In genomic region chr17:38748329-38749221, GRCh38 we compare ENCODE assay signal across 8 cellular contexts. TPM values are rescaled to one million over a fixed set of nuclear protein-coding genes. Genes with fewer than 3 reads are reported as not detected.
DNase-seq lines count a peak whose midpoint lies in the region; ATAC-seq and TF ChIP-seq lines count a peak whose summit lies in the region.

TSS of gene PCGF2 (minus strand) at chr17:38748336. CDS start at chr17:38740402, 7,934 bp downstream.

- H3K9me3 ChIP-seq in DND-41 (ENCODE audit: insufficient read depth, low read length, severe bottlenecking) (no peaks in the 10 kb centered on the region), endocrine pancreas (ENCODE audit: control insufficient read depth, low read length) (no peaks in the 10 kb centered on the region), lung (ENCODE audit: control insufficient read depth in 2 of 2, insufficient read depth in 1 of 2, low read length in 1 of 2) (no peaks in the 10 kb centered on the region), suprapubic skin (no peaks in the 10 kb centered on the region)

- peak within 1 kb of the TSS; percentile 85 for H3K27ac ChIP-seq in DND-41 (ENCODE audit: low read length)
- H3K27ac ChIP-seq in lung (ENCODE audit: low read depth in 1 of 2, low read length in 1 of 2), result peak within 1 kb of the TSS; percentile 92 to 94
- H3K27ac ChIP-seq in suprapubic skin, result peak within 1 kb of the TSS; percentile 92

- H3K27me3 ChIP-seq in DND-41 (ENCODE audit: insufficient read depth, low read length, poor library complexity) (no peaks in the 10 kb centered on the region), endocrine pancreas (ENCODE audit: control insufficient read depth, insufficient read depth, low read length) (no peaks in the 10 kb centered on the region), lung (ENCODE audit: control insufficient read depth, insufficient read depth) (no peaks in the 10 kb centered on the region), suprapubic skin (no peaks in the 10 kb centered on the region)

- no peak for TF ChIP-seq CTCF in DND-41 (IDR thresholded peaks at IDR 0.05; ENCODE audit: borderline replicate concordance, extremely low read depth, low read length, poor library complexity, severe bottlenecking)
- no peak for TF ChIP-seq CTCF in lung (IDR thresholded peaks at IDR 0.05; ENCODE audit: control extremely low read depth, extremely low read depth)
- no peak for TF ChIP-seq CTCF in suprapubic skin (IDR thresholded peaks at IDR 0.05)

- H3K36me3 ChIP-seq in DND-41 (ENCODE audit: insufficient read depth, low read length) (peaks cover 5% of the 10 kb centered on the region), endocrine pancreas (ENCODE audit: control insufficient read depth, insufficient read depth, low read length) (no peaks in the 10 kb centered on the region), lung (ENCODE audit: control insufficient read depth in 2 of 2, insufficient read depth in 2 of 2, low read length in 2 of 2) (no peaks in the 10 kb centered on the region), suprapubic skin (no peaks in the 10 kb centered on the region)

- WGBS in lung, 2 donors, result 1% methylated on average over 62 to 66 of the region's 66 CpGs
- 0% methylated on average over 44 of the region's 66 CpGs for WGBS in suprapubic skin

- H3K4me1 ChIP-seq in DND-41 (ENCODE audit: insufficient read depth, low read length) (peaks cover 58% of the 10 kb centered on the region), endocrine pancreas (ENCODE audit: control insufficient read depth, insufficient read depth, low read length) (no peaks in the 10 kb centered on the region), lung (ENCODE audit: control insufficient read depth in 2 of 2, insufficient read depth in 2 of 2, low read length in 2 of 2) (peaks cover under 1 to 13% of the 10 kb centered on the region in 2 donors), suprapubic skin (peaks cover 68% of the 10 kb centered on the region)

- no peak for TF ChIP-seq POLR2A in suprapubic skin (IDR thresholded peaks at IDR 0.05)

- H3K9ac ChIP-seq in DND-41 (ENCODE audit: low read depth, low read length) (peak within 1 kb of the TSS; percentile 96), endocrine pancreas (ENCODE audit: control insufficient read depth, insufficient read depth, low read length) (peak within 1 kb of the TSS; percentile 79)

- TF ChIP-seq EP300 in suprapubic skin (IDR thresholded peaks at IDR 0.05), result no peak

- peaks cover 27% of the 10 kb centered on the region; the same call in 1 of the 2 replicates for H4K20me1 ChIP-seq in DND-41 (ENCODE audit: insufficient read depth, low read length)

- peaks cover 55% of the 10 kb centered on the region for H3K79me2 ChIP-seq in DND-41 (ENCODE audit: insufficient read depth, low read length)

- peak within 1 kb of the TSS; percentile 92 for H2AFZ ChIP-seq in DND-41 (ENCODE audit: low read depth, low read length)

- H3K4me2 ChIP-seq in DND-41 (ENCODE audit: insufficient read depth, low read length), result peak within 1 kb of the TSS; percentile 85

- DNase-seq in DND-41, result peak; percentile 78
- DNase-seq in M059J (ENCODE audit: low read depth), result peak; percentile 88
- DNase-seq in SK-N-DZ (ENCODE audit: low spot score), result peak; percentile 96
- DNase-seq in lung (ENCODE audit: low spot score), result peak; percentile 91
- DNase-seq in suprapubic skin (ENCODE audit: low spot score in 2 of 2), result peak; percentile 94 to 95

- ATAC-seq in DND-41 (ENCODE audit: insufficient read depth, low read depth), result no peak
- peak; percentile 29 for ATAC-seq in lung (ENCODE audit: insufficient read depth, low FRiP score)
- no peak for ATAC-seq in GM18868 (IDR thresholded peaks at IDR 0.05; ENCODE audit: unreplicated experiment)
- ATAC-seq in HG03097 (IDR thresholded peaks at IDR 0.05; ENCODE audit: low FRiP score, unreplicated experiment), result no peak

- H3K4me3 ChIP-seq in DND-41 (ENCODE audit: low read depth in 1 of 2, low read length in 2 of 2) (peak within 1 kb of the TSS; percentile 93 to 97), endocrine pancreas (ENCODE audit: control insufficient read depth, insufficient read depth, low read length) (no peak within 1 kb of the TSS), lung (peak within 1 kb of the TSS; percentile 87), suprapubic skin (peak within 1 kb of the TSS; percentile 96)

RNA-seq across cellular contexts. Expression of gene PCGF2, which starts in this region (rescaled TPM):
- 3.2 and 5.0 TPM in 2 replicates for total RNA-seq in M059J (2014; rRNA removed; shearing (Covaris generic))
- 13.8 and 15.0 TPM in 2 replicates for polyA plus RNA-seq in SK-N-DZ (2014; cell fraction: cytosol; rRNA removed)
- 16.6 and 33.3 TPM in 2 replicates for polyA plus RNA-seq in SK-N-DZ (2014; cell fraction: nucleus; rRNA removed)
- 10 to 100 TPM; 29.2 to 43.3 TPM for total RNA-seq in lung
- polyA plus RNA-seq in lung, result 10 to 100 TPM; 17.1 to 61.4 TPM
- total RNA-seq in suprapubic skin, result 10 to 100 TPM in 1 of 4 donors, 1 to 10 TPM in 3; 5.3 to 15.2 (median 7.0) TPM
